15 cellular contexts compared by ENCODE assay signal in the genomic region with DNA sequence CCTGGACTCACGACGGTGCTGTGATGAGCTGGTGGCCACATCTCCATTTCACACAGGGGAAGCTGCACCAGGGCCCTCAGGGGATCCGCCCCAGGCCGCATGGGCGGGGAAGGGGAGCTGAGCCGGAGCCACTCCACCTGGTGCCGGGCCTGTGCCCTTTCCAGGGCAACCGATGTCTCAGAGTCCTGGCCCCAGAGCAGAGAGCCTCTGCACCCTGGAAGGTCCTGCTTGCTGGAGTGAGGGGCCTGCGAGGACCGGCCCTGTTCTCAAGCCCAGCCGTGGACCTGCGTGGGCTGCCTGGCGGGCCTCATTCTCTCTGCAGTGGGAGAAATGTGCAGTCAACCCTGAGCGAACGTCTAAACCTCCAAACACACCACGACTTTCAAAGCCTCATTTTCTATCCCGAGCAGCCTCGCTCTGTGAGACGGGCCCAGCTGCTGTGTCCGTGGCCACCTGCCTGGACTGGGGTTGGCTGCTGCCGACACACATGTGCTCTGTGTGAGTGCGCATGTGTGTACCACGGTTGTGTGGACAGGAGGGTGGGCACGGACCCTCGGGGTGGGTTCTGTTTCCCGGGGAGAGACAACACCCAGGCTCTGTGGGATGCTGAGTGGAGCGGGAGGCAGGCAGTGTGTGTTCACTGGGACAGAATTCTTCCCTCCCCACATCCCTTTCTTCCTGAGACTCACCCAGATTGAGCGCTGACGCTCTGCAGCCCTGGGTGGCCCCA.
DNase-seq lines count a peak whose midpoint lies in the region; ATAC-seq, FAIRE-seq and TF ChIP-seq lines count a peak whose summit lies in the region.
"Had no signal": no experiment of that assay in that cellular context is flagged by ENCODE, and none has a peak within 500 bp of the region (broad histone marks: within the 10 kb centered on the region; RNA-seq: fewer than 3 reads in every experiment).

No MANE protein-coding gene starts in this region.

- H3K79me1 ChIP-seq in H1 (ENCODE audit: low read depth, low read length), result no peaks in the 10 kb centered on the region

- H3K9me3 ChIP-seq in BLaER1, result no peaks in the 10 kb centered on the region
- peaks cover 11% of the 10 kb centered on the region; the same call in 1 of the 2 replicates for H3K9me3 ChIP-seq in Karpas-422 (ENCODE audit: low read length)
- no peaks in the 10 kb centered on the region for H3K9me3 ChIP-seq in H1 (ENCODE audit: insufficient read depth in 2 of 2, low read depth in 1 of 2, low read length in 1 of 2)
- H3K9me3 ChIP-seq: SJCRH30 had no signal

- H2BK15ac ChIP-seq in H1 (ENCODE audit: low read length), result peak overlapping the region; percentile 61; the same call in 1 of the 2 replicates

- no peak overlapping the region for H3K23ac ChIP-seq in H1 (ENCODE audit: insufficient read length)

- POLR2A ChIA-PET in H1 (lab: Charles Lee; ENCODE audit: partially characterized antibody), result no interaction called here

- H2AFZ ChIP-seq in Karpas-422 (ENCODE audit: low read length) (no peak overlapping the region), H1 (ENCODE audit: low read length) (no peak overlapping the region)

- TF ChIP-seq RAD21 in H1 (IDR thresholded peaks at IDR 0.05 in 1 of 2, conservative IDR thresholded peaks at IDR 0.05 in 1 of 2; ENCODE audit: low read depth in 2 of 2, low read length in 2 of 2), result no peak

- no peak overlapping the region for H3K4me3 Mint-ChIP-seq in nephron progenitor cell
- H3K4me3 Mint-ChIP-seq in activated T-cell treated with anti-CD3 and anti-CD28 coated beads, Interleukin-2, amount 50 U/mL, for 24 hours, result no peak overlapping the region
- H3K4me3 Mint-ChIP-seq: CD4-positive, CD25-positive, alpha-beta regulatory T cell had no signal

- H3K27me3 ChIP-seq in BLaER1, result no peaks in the 10 kb centered on the region
- no peaks in the 10 kb centered on the region for H3K27me3 ChIP-seq in Karpas-422 (ENCODE audit: low read length)
- H3K27me3 ChIP-seq in H1 (replicated peaks in 1 of 4; ENCODE audit: control insufficient read depth in 3 of 4, extremely low read depth in 1 of 4, insufficient read depth in 3 of 4, low read length in 3 of 4), result no peaks in the 10 kb centered on the region
- H3K27me3 ChIP-seq: SJCRH30 had no signal

- TF ChIP-seq CTCF in H1 (IDR thresholded peaks at IDR 0.05; ENCODE audit: control extremely low read depth in 1 of 3, insufficient read depth in 1 of 3, low read depth in 1 of 3, low read length in 3 of 3) (no peak), nephron progenitor cell (IDR thresholded peaks at IDR 0.05) (no peak), lower leg skin (IDR thresholded peaks at IDR 0.05) (no peak)

- H2AK5ac ChIP-seq in H1 (ENCODE audit: low read depth, low read length), result no peak overlapping the region

- intact Hi-C loops in lower leg skin (cut with DNase I; ENCODE audit: low total_unique reads), result no loop called here

- H4K20me1 ChIP-seq in BLaER1 (no peaks in the 10 kb centered on the region), Karpas-422 (ENCODE audit: insufficient read depth, low read depth, low read length) (no peaks in the 10 kb centered on the region), H1 (replicated peaks in 1 of 2; ENCODE audit: control insufficient read depth in 1 of 2, insufficient read depth in 2 of 2, low read length in 2 of 2) (peaks cover 0 to 4% of the 10 kb centered on the region in 2 experiments)

- 0 out of 2 replicates have a peak overlapping the region, but pooled peaks have one; percentile 61 for H2BK20ac ChIP-seq in H1 (ENCODE audit: low read length)

- H3K79me2 ChIP-seq in Karpas-422 (ENCODE audit: low read length) (no peaks in the 10 kb centered on the region), H1 (ENCODE audit: control insufficient read depth in 1 of 2, insufficient read depth in 2 of 2, low read length in 2 of 2) (no peaks in the 10 kb centered on the region)

- no peak for ATAC-seq in GM21367 (IDR thresholded peaks at IDR 0.05; ENCODE audit: unreplicated experiment)

- H3K27me3 Mint-ChIP-seq in nephron progenitor cell (ENCODE audit: low read depth, poor library complexity), result peaks cover 7% of the 10 kb centered on the region
- H3K27me3 Mint-ChIP-seq in activated T-cell treated with anti-CD3 and anti-CD28 coated beads, Interleukin-2, amount 50 U/mL, for 24 hours, result no peaks in the 10 kb centered on the region
- H3K27me3 Mint-ChIP-seq: CD4-positive, CD25-positive, alpha-beta regulatory T cell had no signal

- no peak for FAIRE-seq in H1 (lab: Jason Lieb, UNC)

- peak overlapping the region; percentile 29 for H3K27ac Mint-ChIP-seq in nephron progenitor cell
- no peak overlapping the region for H3K27ac Mint-ChIP-seq in activated T-cell treated with anti-CD3 and anti-CD28 coated beads, Interleukin-2, amount 50 U/mL, for 24 hours

- DNase-seq in Karpas-422 (no peak), H1 (ENCODE audit: low read depth in 1 of 2, low spot score in 2 of 2) (no peak), nephron progenitor cell (no peak), lower leg skin (ENCODE audit: low spot score in 2 of 2) (no peak)
- no peak for DNase-seq in activated T-cell treated with anti-CD3 and anti-CD28 coated beads, Interleukin-2, amount 50 U/mL, for 24 hours
- DNase-seq: CD4-positive, CD25-positive, alpha-beta regulatory T cell; DMS53; HCEC 1CT; NCI-H1417; NCI-H187 treated with DMSO at 0.1 percent for 48 hours; OCI-M1; SJCRH30 had no signal

- TF ChIP-seq POLR2A in H1 (IDR thresholded peaks at IDR 0.05; ENCODE audit: control extremely low read depth in 1 of 2, low read depth in 2 of 2, low read length in 2 of 2) (no peak), lower leg skin (IDR thresholded peaks at IDR 0.05) (no peak)

- H3K36me3 Mint-ChIP-seq in nephron progenitor cell (ENCODE audit: low read depth), result no peaks in the 10 kb centered on the region
- no peaks in the 10 kb centered on the region for H3K36me3 Mint-ChIP-seq in activated T-cell treated with anti-CD3 and anti-CD28 coated beads, Interleukin-2, amount 50 U/mL, for 24 hours (ENCODE audit: low read depth)
- H3K36me3 Mint-ChIP-seq: CD4-positive, CD25-positive, alpha-beta regulatory T cell had no signal

- H3K36me3 ChIP-seq in BLaER1, result no peaks in the 10 kb centered on the region
- no peaks in the 10 kb centered on the region for H3K36me3 ChIP-seq in Karpas-422 (ENCODE audit: insufficient read depth, low read length)
- no peaks in the 10 kb centered on the region for H3K36me3 ChIP-seq in H1 (ENCODE audit: control insufficient read depth in 2 of 4, insufficient read depth in 4 of 4, low read length in 3 of 4)
- H3K36me3 ChIP-seq: SJCRH30 had no signal

- peak overlapping the region; percentile 65 for H4K91ac ChIP-seq in H1 (replicated peaks; ENCODE audit: insufficient read length, low read length)

- H3K9me2 ChIP-seq in Karpas-422 (replicated peaks; ENCODE audit: insufficient read depth, low read length), result no peaks in the 10 kb centered on the region

- no peak overlapping the region for H4K5ac ChIP-seq in H1 (ENCODE audit: insufficient read length, low read depth, low read length)

- no peak overlapping the region for H2BK12ac ChIP-seq in H1 (ENCODE audit: low read depth, low read length)

- CTCF ChIA-PET in H1 (lab: Charles Lee; ENCODE audit: partially characterized antibody), result interaction anchor here (0.8 to 2.4 kb wide), 3 partner anchors 9 to 106 kb away, joined by 3 to 9 read pairs (median 6); no protein-coding TSS in a partner anchor

- peak overlapping the region; percentile 72 for H3K4me2 ChIP-seq in BLaER1
- no peak overlapping the region for H3K4me2 ChIP-seq in Karpas-422 (ENCODE audit: low read depth, low read length, poor library complexity, severe bottlenecking)
- no peak overlapping the region for H3K4me2 ChIP-seq in H1 (ENCODE audit: insufficient read depth in 1 of 2, low read depth in 2 of 2, low read length in 2 of 2)

- H3K4me3 ChIP-seq in BLaER1, result no peak overlapping the region
- peak overlapping the region; percentile 23; the same call in 1 of the 2 replicates for H3K4me3 ChIP-seq in Karpas-422 (ENCODE audit: low read length)
- no peak overlapping the region for H3K4me3 ChIP-seq in H1 (ENCODE audit: extremely low read depth in 1 of 4, insufficient read depth in 2 of 4, low read depth in 3 of 4, low read length in 4 of 4)
- H3K4me3 ChIP-seq in lower leg skin (ENCODE audit: low read depth, poor library complexity, severe bottlenecking), result no peak overlapping the region
- H3K4me3 ChIP-seq: SJCRH30 had no signal

- peaks cover 5% of the 10 kb centered on the region for H3K9me3 Mint-ChIP-seq in nephron progenitor cell
- H3K9me3 Mint-ChIP-seq in activated T-cell treated with anti-CD3 and anti-CD28 coated beads, Interleukin-2, amount 50 U/mL, for 24 hours, result no peaks in the 10 kb centered on the region

- H3K4ac ChIP-seq in H1 (replicated peaks; ENCODE audit: insufficient read length, low read depth, low read length), result no peak overlapping the region

- peaks cover 9% of the 10 kb centered on the region; the same call in 1 of the 2 replicates for H3K23me2 ChIP-seq in H1 (ENCODE audit: low read depth, low read length)

- WGBS in H1 (ENCODE audit: extremely low coverage in 1 of 2, insufficient coverage in 1 of 2, insufficient read length in 1 of 2, insufficient replicate concordance in 2 of 2, low coverage in 1 of 2, low lambda C conversion rate in 2 of 2, missing lambda C conversion rate in 1 of 2), 2 experiments, result 96% methylated on average over 23 of the region's 29 CpGs; no CpG with 5 or more reads in 1 of the 2 experiments
- whole genome bisulfite sequencing in lower leg skin, 2 donors, result 77 to 86% methylated on average over 29 of the region's 29 CpGs

- no peak for TF ChIP-seq EP300 in H1 (IDR thresholded peaks at IDR 0.05; ENCODE audit: borderline replicate concordance in 1 of 2, low read depth in 2 of 2, low read length in 2 of 2)

- H3K27ac ChIP-seq in BLaER1 (peak overlapping the region; percentile 67), Karpas-422 (ENCODE audit: low read length) (no peak overlapping the region), H1 (ENCODE audit: low read depth, low read length) (no peak overlapping the region)
- H3K27ac ChIP-seq: HL-60, SJCRH30 had no signal

- no peak overlapping the region for H2BK5ac ChIP-seq in H1 (ENCODE audit: low read depth, low read length)

- no peak overlapping the region for H4K8ac ChIP-seq in H1 (ENCODE audit: extremely low read depth, insufficient read depth, low read length)

- H3K4me1 Mint-ChIP-seq in nephron progenitor cell, result no peaks in the 10 kb centered on the region
- H3K4me1 Mint-ChIP-seq in activated T-cell treated with anti-CD3 and anti-CD28 coated beads, Interleukin-2, amount 50 U/mL, for 24 hours (ENCODE audit: low read depth), result no peaks in the 10 kb centered on the region

- peak overlapping the region; percentile 16; the same call in 1 of the 2 replicates for H3K9ac ChIP-seq in BLaER1
- no peak overlapping the region for H3K9ac ChIP-seq in Karpas-422 (ENCODE audit: low read length)
- no peak overlapping the region for H3K9ac ChIP-seq in H1 (replicated peaks in 1 of 4; ENCODE audit: extremely low read depth in 1 of 4, low read depth in 3 of 4, low read length in 3 of 4)

- H3K4me1 ChIP-seq in BLaER1 (peaks cover 26% of the 10 kb centered on the region), Karpas-422 (ENCODE audit: low read length) (no peaks in the 10 kb centered on the region), H1 (replicated peaks in 1 of 4; ENCODE audit: control insufficient read depth in 3 of 4, insufficient read depth in 4 of 4, low read length in 3 of 4) (peaks cover 0 to 2% (median 0%) of the 10 kb centered on the region in 4 experiments; a peak in 2 of 7 replicates)

- no peak overlapping the region for H2BK120ac ChIP-seq in H1 (replicated peaks; ENCODE audit: low read depth, low read length)

- H3K14ac ChIP-seq in H1 (ENCODE audit: insufficient read length), result no peak overlapping the region

- H3K56ac ChIP-seq in H1 (replicated peaks; ENCODE audit: insufficient read length, low read depth, low read length), result no peak overlapping the region

- H3K18ac ChIP-seq in H1 (ENCODE audit: extremely low read depth, low read length), result no peak overlapping the region
